Comparison of ENCODE assay signal across 2 cellular contexts in the genomic region with DNA sequence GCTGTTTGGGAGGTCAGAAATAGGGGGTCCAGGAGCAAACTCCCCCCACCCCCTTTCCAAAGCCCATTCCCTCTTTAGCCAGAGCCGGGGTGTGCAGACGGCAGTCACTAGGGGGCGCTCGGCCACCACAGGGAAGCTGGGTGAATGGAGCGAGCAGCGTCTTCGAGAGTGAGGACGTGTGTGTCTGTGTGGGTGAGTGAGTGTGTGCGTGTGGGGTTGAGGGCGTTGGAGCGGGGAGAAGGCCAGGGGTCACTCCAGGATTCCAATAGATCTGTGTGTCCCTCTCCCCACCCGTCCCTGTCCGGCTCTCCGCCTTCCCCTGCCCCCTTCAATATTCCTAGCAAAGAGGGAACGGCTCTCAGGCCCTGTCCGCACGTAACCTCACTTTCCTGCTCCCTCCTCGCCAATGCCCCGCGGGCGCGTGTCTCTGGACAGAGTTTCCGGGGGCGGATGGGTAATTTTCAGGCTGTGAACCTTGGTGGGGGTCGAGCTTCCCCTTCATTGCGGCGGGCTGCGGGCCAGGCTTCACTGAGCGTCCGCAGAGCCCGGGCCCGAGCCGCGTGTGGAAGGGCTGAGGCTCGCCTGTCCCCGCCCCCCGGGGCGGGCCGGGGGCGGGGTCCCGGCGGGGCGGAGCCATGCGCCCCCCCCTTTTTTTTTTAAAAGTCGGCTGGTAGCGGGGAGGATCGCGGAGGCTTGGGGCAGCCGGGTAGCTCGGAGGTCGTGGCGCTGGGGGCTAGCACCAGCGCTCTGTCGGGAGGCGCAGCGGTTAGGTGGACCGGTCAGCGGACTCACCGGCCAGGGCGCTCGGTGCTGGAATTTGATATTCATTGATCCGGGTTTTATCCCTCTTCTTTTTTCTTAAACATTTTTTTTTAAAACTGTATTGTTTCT.
TF ChIP-seq lines count a peak whose summit lies in the region.

A gene (plus strand): TSS at position 686 of the 891 bp plus-strand sequence.

TF ChIP-seq in HEK293, 187 proteins besides CTCF, POLR2A, EP300 and RAD21 (continued from another document and continues in another):
- TF ChIP-seq ZNF2 (tag by site-specific recombination; IDR thresholded peaks at IDR 0.05) (peak; percentile 73; the same call in 1 of the 2 replicates), ZSCAN16 (tag by site-specific recombination; IDR thresholded peaks at IDR 0.05) (0 out of 2 replicates have a peak, but pooled peaks have one; percentile 41), ZNF341 (tag by site-specific recombination; IDR thresholded peaks at IDR 0.05; ENCODE audit: low read depth) (peak; percentile 95), YY2 (tag by site-specific recombination; IDR thresholded peaks at IDR 0.05) (0 out of 2 replicates have a peak, but pooled peaks have one; percentile 18), ZNF169 (tag by site-specific recombination; IDR thresholded peaks at IDR 0.05) (no peak), ZNF157 (tag by site-specific recombination; IDR thresholded peaks at IDR 0.05) (0 out of 2 replicates have a peak, but pooled peaks have one; percentile 18), ZNF544 (tag by site-specific recombination; IDR thresholded peaks at IDR 0.05) (no peak), ZNF707 (tag by site-specific recombination; IDR thresholded peaks at IDR 0.05) (no peak), ZNF155 (tag by site-specific recombination; IDR thresholded peaks at IDR 0.05) (no peak), ZNF248 (tag by site-specific recombination; IDR thresholded peaks at IDR 0.05) (no peak), MEIS1 (CRISPR knock-in tag; IDR thresholded peaks at IDR 0.05; ENCODE audit: borderline replicate concordance) (no peak), BCL11B (tag by site-specific recombination; IDR thresholded peaks at IDR 0.05; ENCODE audit: low read depth) (peak; percentile 25; the same call in 1 of the 2 replicates)
- TF ChIP-seq, protein P1, sequence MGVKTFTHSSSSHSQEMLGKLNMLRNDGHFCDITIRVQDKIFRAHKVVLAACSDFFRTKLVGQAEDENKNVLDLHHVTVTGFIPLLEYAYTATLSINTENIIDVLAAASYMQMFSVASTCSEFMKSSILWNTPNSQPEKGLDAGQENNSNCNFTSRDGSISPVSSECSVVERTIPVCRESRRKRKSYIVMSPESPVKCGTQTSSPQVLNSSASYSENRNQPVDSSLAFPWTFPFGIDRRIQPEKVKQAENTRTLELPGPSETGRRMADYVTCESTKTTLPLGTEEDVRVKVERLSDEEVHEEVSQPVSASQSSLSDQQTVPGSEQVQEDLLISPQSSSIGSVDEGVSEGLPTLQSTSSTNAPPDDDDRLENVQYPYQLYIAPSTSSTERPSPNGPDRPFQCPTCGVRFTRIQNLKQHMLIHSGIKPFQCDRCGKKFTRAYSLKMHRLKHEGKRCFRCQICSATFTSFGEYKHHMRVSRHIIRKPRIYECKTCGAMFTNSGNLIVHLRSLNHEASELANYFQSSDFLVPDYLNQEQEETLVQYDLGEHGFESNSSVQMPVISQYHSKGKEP (tag by site-specific recombination; IDR thresholded peaks at IDR 0.05): 0 out of 2 replicates have a peak, but pooled peaks have one; percentile 36
- TF ChIP-seq, protein P2, sequence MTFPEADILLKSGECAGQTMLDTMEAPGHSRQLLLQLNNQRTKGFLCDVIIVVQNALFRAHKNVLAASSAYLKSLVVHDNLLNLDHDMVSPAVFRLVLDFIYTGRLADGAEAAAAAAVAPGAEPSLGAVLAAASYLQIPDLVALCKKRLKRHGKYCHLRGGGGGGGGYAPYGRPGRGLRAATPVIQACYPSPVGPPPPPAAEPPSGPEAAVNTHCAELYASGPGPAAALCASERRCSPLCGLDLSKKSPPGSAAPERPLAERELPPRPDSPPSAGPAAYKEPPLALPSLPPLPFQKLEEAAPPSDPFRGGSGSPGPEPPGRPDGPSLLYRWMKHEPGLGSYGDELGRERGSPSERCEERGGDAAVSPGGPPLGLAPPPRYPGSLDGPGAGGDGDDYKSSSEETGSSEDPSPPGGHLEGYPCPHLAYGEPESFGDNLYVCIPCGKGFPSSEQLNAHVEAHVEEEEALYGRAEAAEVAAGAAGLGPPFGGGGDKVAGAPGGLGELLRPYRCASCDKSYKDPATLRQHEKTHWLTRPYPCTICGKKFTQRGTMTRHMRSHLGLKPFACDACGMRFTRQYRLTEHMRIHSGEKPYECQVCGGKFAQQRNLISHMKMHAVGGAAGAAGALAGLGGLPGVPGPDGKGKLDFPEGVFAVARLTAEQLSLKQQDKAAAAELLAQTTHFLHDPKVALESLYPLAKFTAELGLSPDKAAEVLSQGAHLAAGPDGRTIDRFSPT (tag by site-specific recombination; IDR thresholded peaks at IDR 0.05): no peak
- TF ChIP-seq, protein P3, sequence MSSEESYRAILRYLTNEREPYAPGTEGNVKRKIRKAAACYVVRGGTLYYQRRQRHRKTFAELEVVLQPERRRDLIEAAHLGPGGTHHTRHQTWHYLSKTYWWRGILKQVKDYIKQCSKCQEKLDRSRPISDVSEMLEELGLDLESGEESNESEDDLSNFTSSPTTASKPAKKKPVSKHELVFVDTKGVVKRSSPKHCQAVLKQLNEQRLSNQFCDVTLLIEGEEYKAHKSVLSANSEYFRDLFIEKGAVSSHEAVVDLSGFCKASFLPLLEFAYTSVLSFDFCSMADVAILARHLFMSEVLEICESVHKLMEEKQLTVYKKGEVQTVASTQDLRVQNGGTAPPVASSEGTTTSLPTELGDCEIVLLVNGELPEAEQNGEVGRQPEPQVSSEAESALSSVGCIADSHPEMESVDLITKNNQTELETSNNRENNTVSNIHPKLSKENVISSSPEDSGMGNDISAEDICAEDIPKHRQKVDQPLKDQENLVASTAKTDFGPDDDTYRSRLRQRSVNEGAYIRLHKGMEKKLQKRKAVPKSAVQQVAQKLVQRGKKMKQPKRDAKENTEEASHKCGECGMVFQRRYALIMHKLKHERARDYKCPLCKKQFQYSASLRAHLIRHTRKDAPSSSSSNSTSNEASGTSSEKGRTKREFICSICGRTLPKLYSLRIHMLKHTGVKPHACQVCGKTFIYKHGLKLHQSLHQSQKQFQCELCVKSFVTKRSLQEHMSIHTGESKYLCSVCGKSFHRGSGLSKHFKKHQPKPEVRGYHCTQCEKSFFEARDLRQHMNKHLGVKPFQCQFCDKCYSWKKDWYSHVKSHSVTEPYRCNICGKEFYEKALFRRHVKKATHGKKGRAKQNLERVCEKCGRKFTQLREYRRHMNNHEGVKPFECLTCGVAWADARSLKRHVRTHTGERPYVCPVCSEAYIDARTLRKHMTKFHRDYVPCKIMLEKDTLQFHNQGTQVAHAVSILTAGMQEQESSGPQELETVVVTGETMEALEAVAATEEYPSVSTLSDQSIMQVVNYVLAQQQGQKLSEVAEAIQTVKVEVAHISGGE (tag by site-specific recombination; conservative IDR thresholded peaks at IDR 0.05; ENCODE audit: low read depth): no peak
- TF ChIP-seq, protein P4, sequence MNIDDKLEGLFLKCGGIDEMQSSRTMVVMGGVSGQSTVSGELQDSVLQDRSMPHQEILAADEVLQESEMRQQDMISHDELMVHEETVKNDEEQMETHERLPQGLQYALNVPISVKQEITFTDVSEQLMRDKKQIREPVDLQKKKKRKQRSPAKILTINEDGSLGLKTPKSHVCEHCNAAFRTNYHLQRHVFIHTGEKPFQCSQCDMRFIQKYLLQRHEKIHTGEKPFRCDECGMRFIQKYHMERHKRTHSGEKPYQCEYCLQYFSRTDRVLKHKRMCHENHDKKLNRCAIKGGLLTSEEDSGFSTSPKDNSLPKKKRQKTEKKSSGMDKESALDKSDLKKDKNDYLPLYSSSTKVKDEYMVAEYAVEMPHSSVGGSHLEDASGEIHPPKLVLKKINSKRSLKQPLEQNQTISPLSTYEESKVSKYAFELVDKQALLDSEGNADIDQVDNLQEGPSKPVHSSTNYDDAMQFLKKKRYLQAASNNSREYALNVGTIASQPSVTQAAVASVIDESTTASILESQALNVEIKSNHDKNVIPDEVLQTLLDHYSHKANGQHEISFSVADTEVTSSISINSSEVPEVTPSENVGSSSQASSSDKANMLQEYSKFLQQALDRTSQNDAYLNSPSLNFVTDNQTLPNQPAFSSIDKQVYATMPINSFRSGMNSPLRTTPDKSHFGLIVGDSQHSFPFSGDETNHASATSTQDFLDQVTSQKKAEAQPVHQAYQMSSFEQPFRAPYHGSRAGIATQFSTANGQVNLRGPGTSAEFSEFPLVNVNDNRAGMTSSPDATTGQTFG (tag by site-specific recombination; IDR thresholded peaks at IDR 0.05; ENCODE audit: borderline replicate concordance): no peak

TF ChIP-seq in SK-N-SH, 30 proteins besides CTCF, POLR2A, EP300 and RAD21 (continued from another document):
- TF ChIP-seq YY1 (IDR thresholded peaks at IDR 0.05; ENCODE audit: low read depth) (no peak), EZH2phosphoT487 (IDR thresholded peaks at IDR 0.05; ENCODE audit: borderline replicate concordance, low read depth) (no peak), ELF1 (IDR thresholded peaks at IDR 0.05) (no peak), NFIC (IDR thresholded peaks at IDR 0.05; ENCODE audit: borderline replicate concordance) (no peak), TAF1 (IDR thresholded peaks at IDR 0.05; ENCODE audit: borderline replicate concordance, low read depth, low read length) (peak; percentile 76), NRF1 (IDR thresholded peaks at IDR 0.05; ENCODE audit: low read depth, low read length) (no peak), RCOR1 (IDR thresholded peaks at IDR 0.05; ENCODE audit: low read length) (no peak), POLR2AphosphoS5 (IDR thresholded peaks at IDR 0.05; ENCODE audit: low read depth, low read length) (peak; percentile 92), FOXM1 (IDR thresholded peaks at IDR 0.05; ENCODE audit: low read depth) (no peak), RFX5 (IDR thresholded peaks at IDR 0.05; ENCODE audit: low read length) (no peak), SIN3A (IDR thresholded peaks at IDR 0.05; ENCODE audit: borderline replicate concordance, low read depth, low read length) (peak; percentile 52; the same call in 1 of the 2 replicates), GATA2 (CRISPR knock-in tag; IDR thresholded peaks at IDR 0.05) (no peak), TCF12 (IDR thresholded peaks at IDR 0.05) (no peak; the same call in 1 of the 2 replicates), GABPA (IDR thresholded peaks at IDR 0.05; ENCODE audit: low read depth) (no peak), SMC3 (IDR thresholded peaks at IDR 0.05; ENCODE audit: low read depth, low read length) (peak; percentile 91), TEAD4 (IDR thresholded peaks at IDR 0.05; ENCODE audit: borderline replicate concordance, insufficient read depth) (no peak)
- TF ChIP-seq, protein P5, sequence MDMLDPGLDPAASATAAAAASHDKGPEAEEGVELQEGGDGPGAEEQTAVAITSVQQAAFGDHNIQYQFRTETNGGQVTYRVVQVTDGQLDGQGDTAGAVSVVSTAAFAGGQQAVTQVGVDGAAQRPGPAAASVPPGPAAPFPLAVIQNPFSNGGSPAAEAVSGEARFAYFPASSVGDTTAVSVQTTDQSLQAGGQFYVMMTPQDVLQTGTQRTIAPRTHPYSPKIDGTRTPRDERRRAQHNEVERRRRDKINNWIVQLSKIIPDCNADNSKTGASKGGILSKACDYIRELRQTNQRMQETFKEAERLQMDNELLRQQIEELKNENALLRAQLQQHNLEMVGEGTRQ (IDR thresholded peaks at IDR 0.05; ENCODE audit: borderline replicate concordance, low read depth, low read length): no peak
- TF ChIP-seq, protein P6, sequence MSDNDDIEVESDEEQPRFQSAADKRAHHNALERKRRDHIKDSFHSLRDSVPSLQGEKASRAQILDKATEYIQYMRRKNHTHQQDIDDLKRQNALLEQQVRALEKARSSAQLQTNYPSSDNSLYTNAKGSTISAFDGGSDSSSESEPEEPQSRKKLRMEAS (IDR thresholded peaks at IDR 0.05; ENCODE audit: low read depth): peak; percentile 38
- TF ChIP-seq, protein P7, sequence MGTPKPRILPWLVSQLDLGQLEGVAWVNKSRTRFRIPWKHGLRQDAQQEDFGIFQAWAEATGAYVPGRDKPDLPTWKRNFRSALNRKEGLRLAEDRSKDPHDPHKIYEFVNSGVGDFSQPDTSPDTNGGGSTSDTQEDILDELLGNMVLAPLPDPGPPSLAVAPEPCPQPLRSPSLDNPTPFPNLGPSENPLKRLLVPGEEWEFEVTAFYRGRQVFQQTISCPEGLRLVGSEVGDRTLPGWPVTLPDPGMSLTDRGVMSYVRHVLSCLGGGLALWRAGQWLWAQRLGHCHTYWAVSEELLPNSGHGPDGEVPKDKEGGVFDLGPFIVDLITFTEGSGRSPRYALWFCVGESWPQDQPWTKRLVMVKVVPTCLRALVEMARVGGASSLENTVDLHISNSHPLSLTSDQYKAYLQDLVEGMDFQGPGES (IDR thresholded peaks at IDR 0.05; ENCODE audit: low read depth, low read length): no peak
- TF ChIP-seq, protein P8, sequence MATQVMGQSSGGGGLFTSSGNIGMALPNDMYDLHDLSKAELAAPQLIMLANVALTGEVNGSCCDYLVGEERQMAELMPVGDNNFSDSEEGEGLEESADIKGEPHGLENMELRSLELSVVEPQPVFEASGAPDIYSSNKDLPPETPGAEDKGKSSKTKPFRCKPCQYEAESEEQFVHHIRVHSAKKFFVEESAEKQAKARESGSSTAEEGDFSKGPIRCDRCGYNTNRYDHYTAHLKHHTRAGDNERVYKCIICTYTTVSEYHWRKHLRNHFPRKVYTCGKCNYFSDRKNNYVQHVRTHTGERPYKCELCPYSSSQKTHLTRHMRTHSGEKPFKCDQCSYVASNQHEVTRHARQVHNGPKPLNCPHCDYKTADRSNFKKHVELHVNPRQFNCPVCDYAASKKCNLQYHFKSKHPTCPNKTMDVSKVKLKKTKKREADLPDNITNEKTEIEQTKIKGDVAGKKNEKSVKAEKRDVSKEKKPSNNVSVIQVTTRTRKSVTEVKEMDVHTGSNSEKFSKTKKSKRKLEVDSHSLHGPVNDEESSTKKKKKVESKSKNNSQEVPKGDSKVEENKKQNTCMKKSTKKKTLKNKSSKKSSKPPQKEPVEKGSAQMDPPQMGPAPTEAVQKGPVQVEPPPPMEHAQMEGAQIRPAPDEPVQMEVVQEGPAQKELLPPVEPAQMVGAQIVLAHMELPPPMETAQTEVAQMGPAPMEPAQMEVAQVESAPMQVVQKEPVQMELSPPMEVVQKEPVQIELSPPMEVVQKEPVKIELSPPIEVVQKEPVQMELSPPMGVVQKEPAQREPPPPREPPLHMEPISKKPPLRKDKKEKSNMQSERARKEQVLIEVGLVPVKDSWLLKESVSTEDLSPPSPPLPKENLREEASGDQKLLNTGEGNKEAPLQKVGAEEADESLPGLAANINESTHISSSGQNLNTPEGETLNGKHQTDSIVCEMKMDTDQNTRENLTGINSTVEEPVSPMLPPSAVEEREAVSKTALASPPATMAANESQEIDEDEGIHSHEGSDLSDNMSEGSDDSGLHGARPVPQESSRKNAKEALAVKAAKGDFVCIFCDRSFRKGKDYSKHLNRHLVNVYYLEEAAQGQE (IDR thresholded peaks at IDR 0.05; ENCODE audit: low read depth, low read length): 0 out of 2 replicates have a peak, but pooled peaks have one; percentile 14
- TF ChIP-seq, protein P9, sequence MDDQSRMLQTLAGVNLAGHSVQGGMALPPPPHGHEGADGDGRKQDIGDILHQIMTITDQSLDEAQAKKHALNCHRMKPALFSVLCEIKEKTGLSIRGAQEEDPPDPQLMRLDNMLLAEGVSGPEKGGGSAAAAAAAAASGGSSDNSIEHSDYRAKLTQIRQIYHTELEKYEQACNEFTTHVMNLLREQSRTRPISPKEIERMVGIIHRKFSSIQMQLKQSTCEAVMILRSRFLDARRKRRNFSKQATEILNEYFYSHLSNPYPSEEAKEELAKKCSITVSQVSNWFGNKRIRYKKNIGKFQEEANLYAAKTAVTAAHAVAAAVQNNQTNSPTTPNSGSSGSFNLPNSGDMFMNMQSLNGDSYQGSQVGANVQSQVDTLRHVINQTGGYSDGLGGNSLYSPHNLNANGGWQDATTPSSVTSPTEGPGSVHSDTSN (IDR thresholded peaks at IDR 0.05): no peak
- TF ChIP-seq, protein P10, sequence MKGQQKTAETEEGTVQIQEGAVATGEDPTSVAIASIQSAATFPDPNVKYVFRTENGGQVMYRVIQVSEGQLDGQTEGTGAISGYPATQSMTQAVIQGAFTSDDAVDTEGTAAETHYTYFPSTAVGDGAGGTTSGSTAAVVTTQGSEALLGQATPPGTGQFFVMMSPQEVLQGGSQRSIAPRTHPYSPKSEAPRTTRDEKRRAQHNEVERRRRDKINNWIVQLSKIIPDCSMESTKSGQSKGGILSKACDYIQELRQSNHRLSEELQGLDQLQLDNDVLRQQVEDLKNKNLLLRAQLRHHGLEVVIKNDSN (IDR thresholded peaks at IDR 0.05; ENCODE audit: borderline replicate concordance, low read depth): no peak
